ENCODE assay signal across 22 cellular contexts in genomic region chr10:94036664-94037033, GRCh38. TPM values are rescaled to one million over a fixed set of nuclear protein-coding genes. Genes with fewer than 3 reads are reported as not detected.
DNase-seq lines count a peak whose midpoint lies in the region; ATAC-seq and TF ChIP-seq lines count a peak whose summit lies in the region.
"Had no signal": no experiment of that assay in that cellular context is flagged by ENCODE, and none has a peak within 500 bp of the region (broad histone marks: within the 10 kb centered on the region; RNA-seq: fewer than 3 reads in every experiment).

No MANE protein-coding gene starts in this region.

- no peak overlapping the region for H3K4me3 ChIP-seq in SK-N-SH (ENCODE audit: low read depth in 2 of 2, low read length in 1 of 2)
- no peak overlapping the region for H3K4me3 ChIP-seq in ascending aorta
- H3K4me3 ChIP-seq: BLaER1, K562 had no signal

- no peaks in the 10 kb centered on the region for H3K9me2 ChIP-seq in SK-N-SH

- no peak for TF ChIP-seq CTCF in SK-N-SH (IDR thresholded peaks at IDR 0.05)
- TF ChIP-seq CTCF in ascending aorta (IDR thresholded peaks at IDR 0.05): no peak

- TF ChIP-seq EP300 in SK-N-SH (IDR thresholded peaks at IDR 0.05; ENCODE audit: borderline replicate concordance in 1 of 2, low read depth in 1 of 2, low read length in 1 of 2): no peak

- H3K27me3 ChIP-seq in SK-N-SH (ENCODE audit: insufficient read depth) (no peaks in the 10 kb centered on the region), ascending aorta (no peaks in the 10 kb centered on the region)
- H3K27me3 ChIP-seq: BLaER1 had no signal

- H3K36me3 ChIP-seq in SK-N-SH (replicated peaks in 1 of 2; ENCODE audit: control insufficient read depth in 1 of 2, insufficient read depth in 2 of 2, low read length in 1 of 2) (no peaks in the 10 kb centered on the region), ascending aorta (no peaks in the 10 kb centered on the region)
- H3K36me3 ChIP-seq: BLaER1 had no signal

- H3K9me3 ChIP-seq in SK-N-SH (no peaks in the 10 kb centered on the region), ascending aorta (no peaks in the 10 kb centered on the region)
- H3K9me3 ChIP-seq: BLaER1 had no signal

- no peaks in the 10 kb centered on the region for H4K20me1 ChIP-seq in SK-N-SH (ENCODE audit: insufficient read depth)
- H4K20me1 ChIP-seq: BLaER1 had no signal

- H3K27ac ChIP-seq in SK-N-SH (ENCODE audit: low read depth in 2 of 2, low read length in 1 of 2) (no peak overlapping the region), ascending aorta (no peak overlapping the region)
- H3K27ac ChIP-seq: BLaER1, RWPE1 had no signal

- POLR2A ChIA-PET in SK-N-SH (lab: Yijun Ruan, JAX): no interaction called here

- DNase-seq in SK-N-SH (no peak), astrocyte of the hippocampus (ENCODE audit: low read depth, low spot score) (peak; percentile 48), left kidney (ENCODE audit: low read depth, low spot score) (peak; percentile 78), ascending aorta (ENCODE audit: low spot score in 2 of 2) (no peak), NCI-H2029 (lab: John Stamatoyannopoulos, UW) (no peak)
- DNase-seq in stimulated activated naive CD4-positive, alpha-beta T cell (lab: John Stamatoyannopoulos, UW): no peak
- DNase-seq: CD4-positive, alpha-beta memory T cell; DMS53; GOT3; MV-4-11; NCI-H1436; NCI-H1930; NCI-H2171 treated with DMSO at 0.1 percent for 48 hours; NCI-H446 treated with DMSO at 0.1 percent for 48 hours; NCI-H748 treated with DMSO at 0.1 percent for 48 hours; OCI-M1 had no signal

- no peak overlapping the region for H2AFZ ChIP-seq in SK-N-SH (ENCODE audit: low read depth)

- H3K4me2 ChIP-seq in SK-N-SH: no peak overlapping the region
- H3K4me2 ChIP-seq: BLaER1 had no signal

- no peak for TF ChIP-seq RAD21 in SK-N-SH (IDR thresholded peaks at IDR 0.05; ENCODE audit: low read length)

- H3K4me1 ChIP-seq in SK-N-SH (ENCODE audit: control insufficient read depth in 1 of 2, insufficient read depth in 2 of 2, low read depth in 1 of 2, low read length in 1 of 2) (peaks cover 0 to 3% of the 10 kb centered on the region in 2 experiments; a peak in 1 of 4 replicates), ascending aorta (no peaks in the 10 kb centered on the region)
- H3K4me1 ChIP-seq: BLaER1 had no signal

- no peaks in the 10 kb centered on the region for H3K79me2 ChIP-seq in SK-N-SH (ENCODE audit: insufficient read depth)

- no peaks in the 10 kb centered on the region for H3F3A ChIP-seq in SK-N-SH (replicated peaks; ENCODE audit: insufficient read depth)

- whole genome bisulfite sequencing in SK-N-SH (ENCODE audit: low lambda C conversion rate): 61% methylated on average over 1 of the region's 1 CpG

- intact Hi-C loops in ascending aorta (cut with DNase I): no loop called here

- ATAC-seq in SK-N-SH treated with all-trans-retinoic acid at 6 μM for 48 hours (peak; percentile 69), HG03095 (IDR thresholded peaks at IDR 0.05; ENCODE audit: unreplicated experiment) (no peak)
- ATAC-seq: HCT116, K562 had no signal

- no peak overlapping the region for H3K9ac ChIP-seq in SK-N-SH
- H3K9ac ChIP-seq: BLaER1 had no signal

- CTCF ChIA-PET in SK-N-SH (lab: Yijun Ruan, JAX): no interaction called here

TF ChIP-seq in SK-N-SH treated with all-trans-retinoic acid at 6 μM for 48 hours, 23 proteins besides CTCF, POLR2A, EP300 and RAD21 (continues in another document):
- TF ChIP-seq CSDC2 (CRISPR knock-in tag; IDR thresholded peaks at IDR 0.05) (no peak), TSHZ2 (CRISPR knock-in tag; IDR thresholded peaks at IDR 0.05) (no peak), ZNF565 (CRISPR knock-in tag; conservative IDR thresholded peaks at IDR 0.05; ENCODE audit: low read depth) (no peak), ZNF70 (CRISPR knock-in tag; IDR thresholded peaks at IDR 0.05) (no peak), ZNF8 (CRISPR knock-in tag; IDR thresholded peaks at IDR 0.05) (no peak), ZFP30 (CRISPR knock-in tag; IDR thresholded peaks at IDR 0.05) (no peak)
- TF ChIP-seq, protein P1, sequence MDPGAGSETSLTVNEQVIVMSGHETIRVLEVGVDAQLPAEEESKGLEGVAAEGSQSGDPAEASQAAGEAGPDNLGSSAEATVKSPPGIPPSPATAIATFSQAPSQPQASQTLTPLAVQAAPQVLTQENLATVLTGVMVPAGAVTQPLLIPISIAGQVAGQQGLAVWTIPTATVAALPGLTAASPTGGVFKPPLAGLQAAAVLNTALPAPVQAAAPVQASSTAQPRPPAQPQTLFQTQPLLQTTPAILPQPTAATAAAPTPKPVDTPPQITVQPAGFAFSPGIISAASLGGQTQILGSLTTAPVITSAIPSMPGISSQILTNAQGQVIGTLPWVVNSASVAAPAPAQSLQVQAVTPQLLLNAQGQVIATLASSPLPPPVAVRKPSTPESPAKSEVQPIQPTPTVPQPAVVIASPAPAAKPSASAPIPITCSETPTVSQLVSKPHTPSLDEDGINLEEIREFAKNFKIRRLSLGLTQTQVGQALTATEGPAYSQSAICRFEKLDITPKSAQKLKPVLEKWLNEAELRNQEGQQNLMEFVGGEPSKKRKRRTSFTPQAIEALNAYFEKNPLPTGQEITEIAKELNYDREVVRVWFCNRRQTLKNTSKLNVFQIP (CRISPR knock-in tag; IDR thresholded peaks at IDR 0.05; ENCODE audit: borderline replicate concordance, low read depth): no peak

TF ChIP-seq in SK-N-SH, 30 proteins besides CTCF, POLR2A, EP300 and RAD21:
- TF ChIP-seq, protein P2, sequence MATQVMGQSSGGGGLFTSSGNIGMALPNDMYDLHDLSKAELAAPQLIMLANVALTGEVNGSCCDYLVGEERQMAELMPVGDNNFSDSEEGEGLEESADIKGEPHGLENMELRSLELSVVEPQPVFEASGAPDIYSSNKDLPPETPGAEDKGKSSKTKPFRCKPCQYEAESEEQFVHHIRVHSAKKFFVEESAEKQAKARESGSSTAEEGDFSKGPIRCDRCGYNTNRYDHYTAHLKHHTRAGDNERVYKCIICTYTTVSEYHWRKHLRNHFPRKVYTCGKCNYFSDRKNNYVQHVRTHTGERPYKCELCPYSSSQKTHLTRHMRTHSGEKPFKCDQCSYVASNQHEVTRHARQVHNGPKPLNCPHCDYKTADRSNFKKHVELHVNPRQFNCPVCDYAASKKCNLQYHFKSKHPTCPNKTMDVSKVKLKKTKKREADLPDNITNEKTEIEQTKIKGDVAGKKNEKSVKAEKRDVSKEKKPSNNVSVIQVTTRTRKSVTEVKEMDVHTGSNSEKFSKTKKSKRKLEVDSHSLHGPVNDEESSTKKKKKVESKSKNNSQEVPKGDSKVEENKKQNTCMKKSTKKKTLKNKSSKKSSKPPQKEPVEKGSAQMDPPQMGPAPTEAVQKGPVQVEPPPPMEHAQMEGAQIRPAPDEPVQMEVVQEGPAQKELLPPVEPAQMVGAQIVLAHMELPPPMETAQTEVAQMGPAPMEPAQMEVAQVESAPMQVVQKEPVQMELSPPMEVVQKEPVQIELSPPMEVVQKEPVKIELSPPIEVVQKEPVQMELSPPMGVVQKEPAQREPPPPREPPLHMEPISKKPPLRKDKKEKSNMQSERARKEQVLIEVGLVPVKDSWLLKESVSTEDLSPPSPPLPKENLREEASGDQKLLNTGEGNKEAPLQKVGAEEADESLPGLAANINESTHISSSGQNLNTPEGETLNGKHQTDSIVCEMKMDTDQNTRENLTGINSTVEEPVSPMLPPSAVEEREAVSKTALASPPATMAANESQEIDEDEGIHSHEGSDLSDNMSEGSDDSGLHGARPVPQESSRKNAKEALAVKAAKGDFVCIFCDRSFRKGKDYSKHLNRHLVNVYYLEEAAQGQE (IDR thresholded peaks at IDR 0.05; ENCODE audit: low read depth, low read length): no peak
- TF ChIP-seq POLR2AphosphoS5 (IDR thresholded peaks at IDR 0.05; ENCODE audit: low read depth, low read length) (no peak), CHD2 (IDR thresholded peaks at IDR 0.05; ENCODE audit: low read length, partially characterized antibody) (no peak), GABPA (IDR thresholded peaks at IDR 0.05; ENCODE audit: low read depth) (no peak), GATA2 (CRISPR knock-in tag; IDR thresholded peaks at IDR 0.05) (no peak), FOSL2 (IDR thresholded peaks at IDR 0.05; ENCODE audit: borderline replicate concordance, low read depth) (no peak)
- TF ChIP-seq, protein P3, sequence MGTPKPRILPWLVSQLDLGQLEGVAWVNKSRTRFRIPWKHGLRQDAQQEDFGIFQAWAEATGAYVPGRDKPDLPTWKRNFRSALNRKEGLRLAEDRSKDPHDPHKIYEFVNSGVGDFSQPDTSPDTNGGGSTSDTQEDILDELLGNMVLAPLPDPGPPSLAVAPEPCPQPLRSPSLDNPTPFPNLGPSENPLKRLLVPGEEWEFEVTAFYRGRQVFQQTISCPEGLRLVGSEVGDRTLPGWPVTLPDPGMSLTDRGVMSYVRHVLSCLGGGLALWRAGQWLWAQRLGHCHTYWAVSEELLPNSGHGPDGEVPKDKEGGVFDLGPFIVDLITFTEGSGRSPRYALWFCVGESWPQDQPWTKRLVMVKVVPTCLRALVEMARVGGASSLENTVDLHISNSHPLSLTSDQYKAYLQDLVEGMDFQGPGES (IDR thresholded peaks at IDR 0.05; ENCODE audit: low read depth, low read length): no peak

RNA-seq across cellular contexts. Expression of gene PLCE1, which starts 42.9 kb away (rescaled TPM):
- polyA plus RNA-seq in SK-N-SH (2012; rRNA removed): 1.2 and 1.9 TPM in 2 replicates
- polyA plus RNA-seq in SK-N-SH (2012; cell fraction: cytosol; rRNA removed): 1.6 and 1.7 TPM in 2 replicates
- polyA plus RNA-seq in SK-N-SH (2012; cell fraction: nucleus; rRNA removed): 2.3 and 3.6 TPM in 2 replicates
- total RNA-seq in ascending aorta: 3.8 TPM
- total RNA-seq: CD4-positive, alpha-beta memory T cell had no signal

Comparison
In these comparisons a context has a peak if more than half of its experiments do, and no peak if none do; other contexts are left out.
1. DNase-seq: peak in astrocyte of the hippocampus (single experiment) and left kidney (single experiment); none in SK-N-SH (single experiment), stimulated activated naive CD4-positive, alpha-beta T cell (0 of 6), ascending aorta (0 of 2) and NCI-H2029 (single experiment).